ENCODE assay signal across 8 cellular contexts in the genomic region with DNA sequence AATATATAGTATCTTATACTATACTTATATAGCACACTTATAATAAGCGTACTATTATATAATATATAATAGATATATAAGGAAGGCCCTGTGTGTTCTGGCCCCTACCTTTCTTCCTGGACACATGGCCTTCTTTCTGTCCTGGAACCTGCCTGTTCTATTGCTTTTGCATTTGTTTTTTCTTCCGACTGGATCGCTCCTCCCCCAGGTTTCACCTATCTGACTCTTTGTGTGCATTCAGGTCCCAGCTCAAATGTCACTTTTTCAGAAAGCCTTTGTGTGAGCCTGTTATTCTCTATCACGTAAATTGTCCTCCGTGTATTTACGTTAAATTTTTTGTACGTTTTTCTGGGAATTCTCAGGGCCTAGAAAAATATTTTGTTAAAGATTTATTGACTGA. TPM values are rescaled to one million over a fixed set of nuclear protein-coding genes. Genes with fewer than 3 reads are reported as not detected.
DNase-seq lines count a peak whose midpoint lies in the region; ATAC-seq and TF ChIP-seq lines count a peak whose summit lies in the region.

No MANE protein-coding gene starts in this region.

- peaks cover 0 to 4% (median 0%) of the 10 kb centered on the region in 3 experiments; a peak in 1 of 7 replicates for H3K36me3 Mint-ChIP-seq in H9 (ENCODE audit: insufficient read depth in 1 of 3, low read depth in 3 of 3)

- no peak overlapping the region for H3T11ph ChIP-seq in H9 (ENCODE audit: low read length)

- H2BK120ac ChIP-seq in H9 (ENCODE audit: low read depth, low read length, poor library complexity, severe bottlenecking): no peak overlapping the region

- H3K9ac ChIP-seq in H9 (ENCODE audit: extremely low read depth, insufficient read length, low read length): no peak overlapping the region
- H3K9ac ChIP-seq in fibroblast of lung (ENCODE audit: insufficient read depth, low read length): no peak overlapping the region

- no peak overlapping the region for H4K5ac ChIP-seq in H9 (ENCODE audit: insufficient read length, low read depth, low read length)

- no peak overlapping the region for H2BK20ac ChIP-seq in H9 (ENCODE audit: low read depth, low read length, poor library complexity, severe bottlenecking)

- H3K4me1 ChIP-seq in H9 (ENCODE audit: insufficient read depth, low read length): no peaks in the 10 kb centered on the region
- H3K4me1 ChIP-seq in Panc1 (ENCODE audit: control insufficient read depth, insufficient read depth, low read length): peaks cover 14% of the 10 kb centered on the region
- H3K4me1 ChIP-seq in fibroblast of lung (ENCODE audit: control insufficient read depth, extremely low read depth, insufficient read depth, low read length): no peaks in the 10 kb centered on the region

- H3K4me3 Mint-ChIP-seq in H9: peak overlapping the region; percentile 73 to 87

- TF ChIP-seq CTCF in H9 (conservative IDR thresholded peaks at IDR 0.05) (no peak), Panc1 (IDR thresholded peaks at IDR 0.05) (no peak), fibroblast of lung (conservative IDR thresholded peaks at IDR 0.05 in 1 of 2, IDR thresholded peaks at IDR 0.05 in 1 of 2; ENCODE audit: low read depth in 1 of 2, low read length in 2 of 2) (no peak)

- H2AK5ac ChIP-seq in H9 (ENCODE audit: insufficient read length, low read length): no peak overlapping the region

- H2AFZ ChIP-seq in H9 (ENCODE audit: low read length) (no peak overlapping the region), fibroblast of lung (ENCODE audit: low read length) (peak overlapping the region; percentile 72)

- H2BK15ac ChIP-seq in H9 (ENCODE audit: low read depth, low read length): no peak overlapping the region

- H3K79me2 ChIP-seq in H9 (ENCODE audit: insufficient read depth, low read length): no peaks in the 10 kb centered on the region; the same call in 1 of the 2 replicates
- peaks cover 17% of the 10 kb centered on the region for H3K79me2 ChIP-seq in fibroblast of lung (ENCODE audit: control insufficient read depth, insufficient read depth, low read length)

- BruUV-seq in Panc1 (replicated peaks; lab: Mats Ljungman, UMichigan): TSS peak; percentile 95

- CTCF ChIA-PET in Panc1 (lab: Charles Lee): no interaction called here

- H3K79me1 ChIP-seq in H9 (ENCODE audit: insufficient read depth, low read depth, low read length, poor library complexity, severe bottlenecking): no peaks in the 10 kb centered on the region

- H3K4me3 ChIP-seq in Panc1 (ENCODE audit: low read depth in 2 of 2, low read length in 2 of 2) (peak overlapping the region; percentile 69 to 86), fibroblast of lung (replicated peaks in 1 of 4; ENCODE audit: control extremely low read depth in 1 of 4, insufficient read depth in 1 of 4, low read depth in 3 of 4, low read length in 4 of 4) (peak overlapping the region; percentile 42 to 81 (median 63)), skeletal muscle cell (ENCODE audit: low read depth, low read length) (peak overlapping the region; percentile 63)

- no CpG with 5 or more reads among the region's 7 CpGs for WGBS in H9 (ENCODE audit: extremely low coverage, insufficient read length, low lambda C conversion rate)

- no peak overlapping the region for H3K27ac ChIP-seq in H9 (ENCODE audit: insufficient read length, low read depth, low read length)
- H3K27ac ChIP-seq in Panc1 (ENCODE audit: low read length): peak overlapping the region; percentile 91
- H3K27ac ChIP-seq in fibroblast of lung (ENCODE audit: insufficient read depth, low read length): peak overlapping the region; percentile 81

- H3K23ac ChIP-seq in H9 (ENCODE audit: insufficient read length, low read depth, low read length): no peak overlapping the region

- peaks cover 26% of the 10 kb centered on the region for H3K23me2 ChIP-seq in H9 (ENCODE audit: insufficient read length, low read depth, low read length, poor library complexity, severe bottlenecking)

- no peak overlapping the region for H2BK5ac ChIP-seq in H9 (ENCODE audit: insufficient read length, low read length)

- H4K20me1 ChIP-seq in H9 (ENCODE audit: control insufficient read depth, insufficient read depth, insufficient read length) (peaks cover 3% of the 10 kb centered on the region), fibroblast of lung (ENCODE audit: control insufficient read depth, extremely low read depth, insufficient read depth, low read length) (no peaks in the 10 kb centered on the region)

- POLR2A ChIA-PET in Panc1 (lab: Charles Lee): no interaction called here

- in situ Hi-C loops in Panc1 (cut with HindIII; ENCODE audit: low pct_unique_long_range_greater_than_20kb, low sequenced_read_pairs): no loop called here

- H3K36me3 ChIP-seq in Panc1 (ENCODE audit: control insufficient read depth, insufficient read depth, low read length) (peaks cover 9% of the 10 kb centered on the region; the same call in 1 of the 2 replicates), fibroblast of lung (ENCODE audit: control insufficient read depth, insufficient read depth, low read length) (peaks cover 5% of the 10 kb centered on the region)

- no peak overlapping the region for H3K14ac ChIP-seq in H9 (ENCODE audit: insufficient read depth, low read length)

- H3K27me3 ChIP-seq in H9 (ENCODE audit: insufficient read depth, low read length) (no peaks in the 10 kb centered on the region), Panc1 (ENCODE audit: control insufficient read depth, insufficient read depth, low read length) (no peaks in the 10 kb centered on the region), fibroblast of lung (ENCODE audit: control insufficient read depth, insufficient read depth, low read length) (no peaks in the 10 kb centered on the region)

- no peak overlapping the region for H2BK12ac ChIP-seq in H9 (ENCODE audit: insufficient read length, low read depth, low read length)

- H4K8ac ChIP-seq in H9 (replicated peaks; ENCODE audit: insufficient read length, low read depth, low read length): no peak overlapping the region

- intact Hi-C loops in Panc1 (cut with micrococcal nuclease; ENCODE audit: unreplicated experiment): loop anchor here (5.0 kb wide), 1 partner anchor 139 kb away; a partner anchor contains a TSS

- no peak overlapping the region for H3K4ac ChIP-seq in H9 (ENCODE audit: low read depth, low read length)

- no peak for DNase-seq in H9
- no peak for DNase-seq in Panc1 (ENCODE audit: low read depth, low spot score)
- no peak for DNase-seq in fibroblast of lung (ENCODE audit: low read depth in 2 of 2)
- no peak for DNase-seq in skeletal muscle cell (ENCODE audit: low read depth)
- no peak for DNase-seq in MV-4-11 (lab: John Stamatoyannopoulos, UW)
- no peak for DNase-seq in stimulated activated CD4-positive, alpha-beta T cell treated with anti-CD3 and anti-CD28 coated beads, Interleukin-2, amount 100 ng/mL, for 24 hours

- peaks cover 14 to 16% of the 10 kb centered on the region in 2 experiments for H3K4me1 Mint-ChIP-seq in H9

- no peak overlapping the region for H3K18ac ChIP-seq in H9 (ENCODE audit: insufficient read length, low read depth, low read length)

- no peak overlapping the region for H4K91ac ChIP-seq in H9 (ENCODE audit: insufficient read length, low read depth, low read length)

- ATAC-seq in Panc1: no peak
- no peak for ATAC-seq in GM21619 (IDR thresholded peaks at IDR 0.05; ENCODE audit: unreplicated experiment)
- no peak for ATAC-seq in GM18907 (IDR thresholded peaks at IDR 0.05; ENCODE audit: unreplicated experiment)

- H3K27me3 Mint-ChIP-seq in H9 (ENCODE audit: low read depth): peaks cover 4% of the 10 kb centered on the region; the same call in 1 of the 2 replicates

- H3K9me3 ChIP-seq in H9 (ENCODE audit: control insufficient read depth, low read depth, low read length) (no peaks in the 10 kb centered on the region), Panc1 (ENCODE audit: control insufficient read depth, insufficient read depth, low read depth, low read length) (no peaks in the 10 kb centered on the region), fibroblast of lung (ENCODE audit: control insufficient read depth, insufficient read depth, low read depth, low read length) (no peaks in the 10 kb centered on the region)

- H3K4me2 ChIP-seq in H9 (ENCODE audit: insufficient read depth, insufficient read length, low read length) (peak overlapping the region; percentile 81), fibroblast of lung (ENCODE audit: extremely low read depth, insufficient read depth, low read length) (peak overlapping the region; percentile 79)

- peak overlapping the region; percentile 91 to 97 (median 95); a peak in 4 of 7 replicates for H3K27ac Mint-ChIP-seq in H9

- no peak overlapping the region for H3K56ac ChIP-seq in H9 (ENCODE audit: insufficient read length, low read depth, low read length)

- H3K9me3 Mint-ChIP-seq in H9: peaks cover 0 to 2% of the 10 kb centered on the region in 2 experiments; a peak in 2 of 5 replicates

RNA-seq across cellular contexts. Expression of a gene that starts 2.9 kb away (rescaled TPM):
- total RNA-seq in H9 (2021) (37.0 and 40.6 TPM in 2 replicates), Panc1 (2021; ENCODE audit: unreplicated experiment) (54.4 TPM), fibroblast of lung (80.9 and 143 TPM in 2 replicates)
- 64.3 TPM for polyA plus RNA-seq in Panc1 (2012; ENCODE audit: insufficient read length)
- polyA plus RNA-seq in fibroblast of lung: 93.2 and 152 TPM in 2 replicates
- 166 and 220 TPM in 2 replicates for polyA plus RNA-seq in fibroblast of lung (2012)
- 118 and 164 TPM in 2 replicates for polyA minus RNA-seq in fibroblast of lung (ENCODE audit: low replicate concordance)
